In genomic region chr5:142091922-142092321, GRCh38 we compare ENCODE assay signal across 28 cellular contexts.
"Had no signal": no experiment of that assay in that cellular context is flagged by ENCODE, and none has a peak within 500 bp of the region (broad histone marks: within the 10 kb centered on the region; RNA-seq: fewer than 3 reads in every experiment).

No MANE protein-coding gene starts in this region.

- H3K9me3 ChIP-seq: esophagus squamous epithelium, gastroesophageal sphincter, heart right ventricle had no signal

- H3K79me2 ChIP-seq: hepatocyte had no signal

- H3K27ac Mint-ChIP-seq: activated CD4-positive, alpha-beta memory T cell treated with anti-CD3 and anti-CD28 coated beads for 36 hours; activated CD4-positive, alpha-beta T cell treated with anti-CD3 and anti-CD28 coated beads, Interleukin-2, amount 10 ng/mL, durations not matched to agents 24 days and 14 days; activated T-helper 1 cell treated with anti-CD3 and anti-CD28 coated beads, Interleukin-12 subunit alpha, Interleukin-12 subunit beta, Interleukin-2, Interleukin-4 antibody, amounts not matched to agents 30 ng/mL and 10 ng/mL and 1 ng/mL, durations not matched to agents 14 hours and 24 hours and 36 hours; activated T-helper 2 cell treated with anti-CD3 and anti-CD28 coated beads, Interferon-gamma antibody, Interleukin-2, Interleukin-4, amounts not matched to agents 10 μg/mL and 5 μg/mL and 100 μg/mL, durations not matched to agents 14 hours and 24 hours and 36 hours had no signal

- H3K27ac ChIP-seq: brain microvascular endothelial cell, coronary artery, esophagus squamous epithelium, gastroesophageal sphincter, heart right ventricle, hepatocyte had no signal

- H3K36me3 Mint-ChIP-seq: activated CD4-positive, alpha-beta memory T cell treated with anti-CD3 and anti-CD28 coated beads for 36 hours; activated naive CD8-positive, alpha-beta T cell had no signal

- DNase-seq: activated CD4-positive, alpha-beta memory T cell treated with anti-CD3 and anti-CD28 coated beads for 36 hours; activated CD4-positive, alpha-beta T cell treated with anti-CD3 and anti-CD28 coated beads for 36 hours; activated CD4-positive, alpha-beta T cell treated with anti-CD3 and anti-CD28 coated beads, Interleukin-2, amount 10 ng/mL, durations not matched to agents 24 days and 14 days; activated CD4-positive, CD25-positive, alpha-beta regulatory T cell; activated CD4-positive, CD25-positive, alpha-beta regulatory T cell treated with anti-CD3 and anti-CD28 coated beads, Interleukin-2, amount 50 U/mL, for 72 hours; activated CD8-positive, alpha-beta memory T cell treated with anti-CD3 and anti-CD28 coated beads for 24 hours; activated effector memory CD4-positive, alpha-beta T cell treated with anti-CD3 and anti-CD28 coated beads, Interleukin-2, amount 50 U/mL, for 16 hours; activated naive CD4-positive, alpha-beta T cell treated with anti-CD3 and anti-CD28 coated beads for 36 hours; activated T-cell treated with anti-CD3 and anti-CD28 coated beads, Interleukin-2, amount 50 U/mL, for 4 hours; amniotic stem cell; anterior cingulate cortex; brain microvascular endothelial cell; dermis blood vessel endothelial cell; effector CD4-positive, alpha-beta T cell; effector memory CD8-positive, alpha-beta T cell; erythroblast; esophagus squamous epithelium; foreskin melanocyte; heart right ventricle; T-helper 1 cell; T-helper 2 cell had no signal

- H3K36me3 ChIP-seq: brain microvascular endothelial cell, esophagus squamous epithelium, gastroesophageal sphincter, heart right ventricle had no signal

- H3K4me3 Mint-ChIP-seq: activated CD4-positive, alpha-beta memory T cell treated with anti-CD3 and anti-CD28 coated beads for 36 hours; activated CD4-positive, alpha-beta T cell treated with anti-CD3 and anti-CD28 coated beads for 36 hours; activated CD4-positive, alpha-beta T cell treated with anti-CD3 and anti-CD28 coated beads, Interleukin-2, amount 10 ng/mL, durations not matched to agents 24 days and 14 days; activated naive CD4-positive, alpha-beta T cell treated with anti-CD3 and anti-CD28 coated beads for 36 hours; activated naive CD8-positive, alpha-beta T cell; activated T-cell treated with anti-CD3 and anti-CD28 coated beads, Interleukin-2, amount 50 U/mL, for 4 hours; activated T-helper 1 cell treated with anti-CD3 and anti-CD28 coated beads, Interleukin-12 subunit alpha, Interleukin-12 subunit beta, Interleukin-2, Interleukin-4 antibody, amounts not matched to agents 30 ng/mL and 10 ng/mL and 1 ng/mL, durations not matched to agents 14 hours and 24 hours and 36 hours; central memory CD8-positive, alpha-beta T cell; effector memory CD8-positive, alpha-beta T cell had no signal

- H2AFZ ChIP-seq: hepatocyte had no signal

- H3K4me2 ChIP-seq: hepatocyte had no signal

- H3K4me3 ChIP-seq: coronary artery, esophagus squamous epithelium, gastroesophageal sphincter, heart right ventricle, hepatocyte had no signal

- H3K9me3 Mint-ChIP-seq: activated CD4-positive, alpha-beta memory T cell treated with anti-CD3 and anti-CD28 coated beads for 36 hours; activated CD4-positive, alpha-beta T cell treated with anti-CD3 and anti-CD28 coated beads, Interleukin-2, amount 10 ng/mL, durations not matched to agents 24 days and 14 days; activated naive CD4-positive, alpha-beta T cell treated with anti-CD3 and anti-CD28 coated beads for 36 hours; activated T-cell treated with anti-CD3 and anti-CD28 coated beads, Interleukin-2, amount 50 U/mL, for 4 hours; activated T-helper 1 cell treated with anti-CD3 and anti-CD28 coated beads, Interleukin-12 subunit alpha, Interleukin-12 subunit beta, Interleukin-2, Interleukin-4 antibody, amounts not matched to agents 30 ng/mL and 10 ng/mL and 1 ng/mL, durations not matched to agents 14 hours and 24 hours and 36 hours; activated T-helper 2 cell treated with anti-CD3 and anti-CD28 coated beads, Interferon-gamma antibody, Interleukin-2, Interleukin-4, amounts not matched to agents 10 μg/mL and 5 μg/mL and 100 μg/mL, durations not matched to agents 14 hours and 24 hours and 36 hours; central memory CD8-positive, alpha-beta T cell; effector memory CD8-positive, alpha-beta T cell had no signal

- H3K4me1 ChIP-seq: esophagus squamous epithelium had no signal

- H3K27me3 Mint-ChIP-seq: activated CD4-positive, alpha-beta memory T cell treated with anti-CD3 and anti-CD28 coated beads for 36 hours; activated CD4-positive, alpha-beta T cell treated with anti-CD3 and anti-CD28 coated beads for 36 hours; activated CD4-positive, alpha-beta T cell treated with anti-CD3 and anti-CD28 coated beads, Interleukin-2, amount 10 ng/mL, durations not matched to agents 24 days and 14 days; activated naive CD8-positive, alpha-beta T cell; central memory CD8-positive, alpha-beta T cell; effector memory CD8-positive, alpha-beta T cell had no signal

- ATAC-seq: activated CD4-positive, alpha-beta T cell treated with anti-CD3 and anti-CD28 coated beads for 36 hours; activated T-cell treated with anti-CD3 and anti-CD28 coated beads, Interleukin-2, amount 50 U/mL, for 4 hours; effector memory CD8-positive, alpha-beta T cell; gastroesophageal sphincter; heart right ventricle had no signal

- H3K27me3 ChIP-seq: brain microvascular endothelial cell, gastroesophageal sphincter, heart right ventricle, hepatocyte had no signal
